In genomic region chr1:11963622-11964021, GRCh38 we compare ENCODE assay signal across 26 cellular contexts. TPM values are rescaled to one million over a fixed set of nuclear protein-coding genes. Genes with fewer than 3 reads are reported as not detected.
DNase-seq lines count a peak whose midpoint lies in the region; ATAC-seq, FAIRE-seq and TF ChIP-seq lines count a peak whose summit lies in the region.
"Had no signal": no experiment of that assay in that cellular context is flagged by ENCODE, and none has a peak within 500 bp of the region (broad histone marks: within the 10 kb centered on the region; RNA-seq: fewer than 3 reads in every experiment).

No MANE protein-coding gene starts in this region.

- no peak for FAIRE-seq in H1 (lab: Jason Lieb, UNC)
- FAIRE-seq: A549, D721Med, GM12878 had no signal

- peaks cover 1 to 5% of the 10 kb centered on the region in 2 experiments for H4K20me1 ChIP-seq in H1 (replicated peaks in 1 of 2; ENCODE audit: control insufficient read depth in 1 of 2, insufficient read depth in 2 of 2, low read length in 2 of 2)

- H4K5ac ChIP-seq in H1 (ENCODE audit: insufficient read length, low read depth, low read length): no peak overlapping the region

- no peak overlapping the region for H2BK20ac ChIP-seq in H1 (ENCODE audit: low read length)

- H3K27me3 Mint-ChIP-seq in stimulated activated naive CD8-positive, alpha-beta T cell treated with anti-CD3 and anti-CD28 coated beads, Interleukin-15, amount 100 ng/mL, for 72 hours: no peaks in the 10 kb centered on the region
- no peaks in the 10 kb centered on the region for H3K27me3 Mint-ChIP-seq in T-helper 17 cell
- H3K27me3 Mint-ChIP-seq: CD4-positive, alpha-beta T cell; CD8-positive, alpha-beta memory T cell had no signal

- H2AFZ ChIP-seq in H1 (ENCODE audit: low read length): no peak overlapping the region
- H2AFZ ChIP-seq: GM23248 had no signal

- no peak overlapping the region for H2AK5ac ChIP-seq in H1 (ENCODE audit: low read depth, low read length)

- CTCF ChIA-PET in H1 (lab: Charles Lee; ENCODE audit: partially characterized antibody): interaction anchor here (1.2 kb wide), 1 partner anchor 55 kb away, joined by 6 read pairs; no protein-coding TSS in a partner anchor

- no peak overlapping the region for H3K27ac ChIP-seq in H1 (ENCODE audit: low read depth, low read length)
- H3K27ac ChIP-seq: A549; BLaER1 treated with 17β-estradiol and CSF1 and Interleukin-3, amounts not matched to agents 10 nM and 100 nM; GM23248 had no signal

- H3K23me2 ChIP-seq in H1 (ENCODE audit: low read depth, low read length): no peaks in the 10 kb centered on the region

- 0 to 91% methylated on average over 1 to 3 of the region's 3 CpGs for WGBS in H1 (ENCODE audit: extremely low coverage in 1 of 2, insufficient coverage in 1 of 2, insufficient read length in 1 of 2, insufficient replicate concordance in 2 of 2, low coverage in 1 of 2, low lambda C conversion rate in 2 of 2, missing lambda C conversion rate in 1 of 2), 2 experiments

- H3K4me1 ChIP-seq in H1 (replicated peaks in 1 of 4; ENCODE audit: control insufficient read depth in 3 of 4, insufficient read depth in 4 of 4, low read length in 3 of 4): no peaks in the 10 kb centered on the region
- H3K4me1 ChIP-seq: A549, BE2C had no signal

- H2BK120ac ChIP-seq in H1 (replicated peaks; ENCODE audit: low read depth, low read length): no peak overlapping the region

- no peak overlapping the region for H2BK12ac ChIP-seq in H1 (ENCODE audit: low read depth, low read length)

- POLR2A ChIA-PET in H1 (lab: Charles Lee; ENCODE audit: partially characterized antibody): interaction anchor here (1.7 to 15.6 kb wide), 2 partner anchors 10 to 52 kb away, joined by 5 to 220 read pairs; no protein-coding TSS in a partner anchor

- peaks cover 0 to 14% (median 8%) of the 10 kb centered on the region in 4 experiments; a peak in 5 of 8 replicates for H3K36me3 ChIP-seq in H1 (ENCODE audit: control insufficient read depth in 2 of 4, insufficient read depth in 4 of 4, low read length in 3 of 4)

- no peak overlapping the region for H3K4ac ChIP-seq in H1 (replicated peaks; ENCODE audit: insufficient read length, low read depth, low read length)

- no peaks in the 10 kb centered on the region for H3K4me1 Mint-ChIP-seq in stimulated activated naive CD8-positive, alpha-beta T cell treated with anti-CD3 and anti-CD28 coated beads, Interleukin-15, amount 100 ng/mL, for 72 hours
- H3K4me1 Mint-ChIP-seq in T-helper 17 cell: no peaks in the 10 kb centered on the region
- H3K4me1 Mint-ChIP-seq: CD8-positive, alpha-beta memory T cell; H9 had no signal

- TF ChIP-seq POLR2A in H1 (IDR thresholded peaks at IDR 0.05; ENCODE audit: control extremely low read depth in 1 of 2, low read depth in 2 of 2, low read length in 2 of 2): no peak

- H3K9me3 Mint-ChIP-seq in stimulated activated naive CD8-positive, alpha-beta T cell treated with anti-CD3 and anti-CD28 coated beads, Interleukin-15, amount 100 ng/mL, for 72 hours: no peaks in the 10 kb centered on the region
- H3K9me3 Mint-ChIP-seq: CD14-positive monocyte; CD4-positive, alpha-beta T cell; CD8-positive, alpha-beta memory T cell; H9; HFFc6 had no signal

- no peak overlapping the region for H3K18ac ChIP-seq in H1 (ENCODE audit: extremely low read depth, low read length)

- H3K23ac ChIP-seq in H1 (ENCODE audit: insufficient read length): no peak overlapping the region

- H3K27ac Mint-ChIP-seq in stimulated activated naive CD8-positive, alpha-beta T cell treated with anti-CD3 and anti-CD28 coated beads, Interleukin-15, amount 100 ng/mL, for 72 hours: peak overlapping the region; percentile 8 to 25
- H3K27ac Mint-ChIP-seq in T-helper 17 cell: peak overlapping the region; percentile 63
- H3K27ac Mint-ChIP-seq: CD4-positive, alpha-beta T cell; HFFc6 had no signal

- H3K4me3 Mint-ChIP-seq in stimulated activated naive CD8-positive, alpha-beta T cell treated with anti-CD3 and anti-CD28 coated beads, Interleukin-15, amount 100 ng/mL, for 72 hours: no peak overlapping the region
- H3K4me3 Mint-ChIP-seq in T-helper 17 cell: no peak overlapping the region
- H3K4me3 Mint-ChIP-seq: CD14-positive monocyte; CD4-positive, alpha-beta T cell; CD8-positive, alpha-beta memory T cell; H9; HFFc6 had no signal

- no peak overlapping the region for H3K9ac ChIP-seq in H1 (replicated peaks in 1 of 4; ENCODE audit: extremely low read depth in 1 of 4, low read depth in 3 of 4, low read length in 3 of 4)
- H3K9ac ChIP-seq: BLaER1 treated with 17β-estradiol and CSF1 and Interleukin-3, amounts not matched to agents 10 nM and 100 nM; GM23248 had no signal

- no peaks in the 10 kb centered on the region for H3K9me3 ChIP-seq in T-helper 17 cell (ENCODE audit: control insufficient read depth, low read length, poor library complexity, severe bottlenecking)
- H3K9me3 ChIP-seq in H1 (ENCODE audit: insufficient read depth in 2 of 2, low read depth in 1 of 2, low read length in 1 of 2): no peaks in the 10 kb centered on the region
- H3K9me3 ChIP-seq: A549; BE2C; BLaER1 treated with 17β-estradiol and CSF1 and Interleukin-3, amounts not matched to agents 10 nM and 100 nM had no signal

- H3K4me2 ChIP-seq in H1 (ENCODE audit: insufficient read depth in 1 of 2, low read depth in 2 of 2, low read length in 2 of 2): no peak overlapping the region
- H3K4me2 ChIP-seq: A549; BLaER1 treated with 17β-estradiol and CSF1 and Interleukin-3, amounts not matched to agents 10 nM and 100 nM had no signal

- no peak for ATAC-seq in stimulated activated naive CD8-positive, alpha-beta T cell treated with anti-CD3 and anti-CD28 coated beads, Interleukin-15, amount 100 ng/mL, for 72 hours
- ATAC-seq in stimulated activated naive CD8-positive, alpha-beta T cell treated with anti-CD3 and anti-CD28 coated beads, Interleukin-15, Interleukin-2, amounts not matched to agents 100 U/mL and 50 U/mL, for 24 hours: no peak
- no peak for ATAC-seq in T-helper 17 cell
- no peak for ATAC-seq in HG02885 (IDR thresholded peaks at IDR 0.05; ENCODE audit: poor library complexity, unreplicated experiment)
- ATAC-seq: A549, GM12878, HCT116 had no signal

- no peaks in the 10 kb centered on the region for H3K79me2 ChIP-seq in H1 (ENCODE audit: control insufficient read depth in 1 of 2, insufficient read depth in 2 of 2, low read length in 2 of 2)

- TF ChIP-seq RAD21 in H1 (IDR thresholded peaks at IDR 0.05 in 1 of 2, conservative IDR thresholded peaks at IDR 0.05 in 1 of 2; ENCODE audit: low read depth in 2 of 2, low read length in 2 of 2): no peak

- H2BK5ac ChIP-seq in H1 (ENCODE audit: low read depth, low read length): no peak overlapping the region

- no peak overlapping the region for H3K4me3 ChIP-seq in H1 (ENCODE audit: extremely low read depth in 1 of 4, insufficient read depth in 2 of 4, low read depth in 3 of 4, low read length in 4 of 4)
- H3K4me3 ChIP-seq: A549; BLaER1 treated with 17β-estradiol and CSF1 and Interleukin-3, amounts not matched to agents 10 nM and 100 nM; GM12878; GM23248 had no signal

- no peaks in the 10 kb centered on the region for H3K27me3 ChIP-seq in H1 (replicated peaks in 1 of 4; ENCODE audit: control insufficient read depth in 3 of 4, extremely low read depth in 1 of 4, insufficient read depth in 3 of 4, low read length in 3 of 4)
- H3K27me3 ChIP-seq: BE2C; BLaER1 treated with 17β-estradiol and CSF1 and Interleukin-3, amounts not matched to agents 10 nM and 100 nM had no signal

- TF ChIP-seq CTCF in H1 (IDR thresholded peaks at IDR 0.05; ENCODE audit: control extremely low read depth in 1 of 3, insufficient read depth in 1 of 3, low read depth in 1 of 3, low read length in 3 of 3): no peak

- H3K79me1 ChIP-seq in H1 (ENCODE audit: low read depth, low read length): no peaks in the 10 kb centered on the region

- H3K36me3 Mint-ChIP-seq in T-helper 17 cell (ENCODE audit: low read depth): peaks cover 2% of the 10 kb centered on the region

- no peak for DNase-seq in stimulated activated naive CD8-positive, alpha-beta T cell treated with anti-CD3 and anti-CD28 coated beads, Interleukin-15, amount 100 ng/mL, for 72 hours
- DNase-seq in stimulated activated naive CD8-positive, alpha-beta T cell treated with anti-CD3 and anti-CD28 coated beads, Interleukin-15, Interleukin-2, amounts not matched to agents 100 U/mL and 50 U/mL, for 24 hours: no peak
- DNase-seq in T-helper 17 cell (no peak), H1 (ENCODE audit: low read depth in 1 of 2, low spot score in 2 of 2) (no peak), kidney glomerular epithelial cell (lab: John Stamatoyannopoulos, UW) (no peak)
- DNase-seq in activated CD4-positive, alpha-beta T cell treated with anti-CD3 and anti-CD28 coated beads for 4 hours: no peak
- DNase-seq: 8988T; ACHN; AML-193; BE2C; CD4-positive, alpha-beta T cell; CD8-positive, alpha-beta memory T cell; DMS 273 treated with DMSO at 0.1 percent for 48 hours; DMS79; EL; GDM1; GM23248; H9; HFFc6 had no signal

- TF ChIP-seq EP300 in H1 (IDR thresholded peaks at IDR 0.05; ENCODE audit: borderline replicate concordance in 1 of 2, low read depth in 2 of 2, low read length in 2 of 2): no peak

- H3K14ac ChIP-seq in H1 (ENCODE audit: insufficient read length): no peak overlapping the region

- H4K8ac ChIP-seq in H1 (ENCODE audit: extremely low read depth, insufficient read depth, low read length): 0 out of 2 replicates have a peak overlapping the region, but pooled peaks have one; percentile 8

- H3K56ac ChIP-seq in H1 (replicated peaks; ENCODE audit: insufficient read length, low read depth, low read length): no peak overlapping the region

- H4K91ac ChIP-seq in H1 (replicated peaks; ENCODE audit: insufficient read length, low read length): no peak overlapping the region

- no peak overlapping the region for H2BK15ac ChIP-seq in H1 (ENCODE audit: low read length)

RNA-seq across cellular contexts. Expression of gene MFN2, which starts 16.6 kb away (rescaled TPM):
- total RNA-seq in T-helper 17 cell: 10 to 100 TPM; 34.7 to 46.4 TPM
- 58.2 and 62.5 TPM in 2 replicates for total RNA-seq in H1 (2021; fragmentation: NEBNext Ultra II Directional; extraction: Animal tissue kit (Norgen Biotek cat#: 25700))
- polyA plus RNA-seq in H1 (2011; rRNA removed): 34.0 and 42.0 TPM in 2 replicates
- polyA plus RNA-seq in H1 (2011; cell fraction: cytosol; rRNA removed): 45.9 TPM
- 63.9 TPM for polyA plus RNA-seq in H1 (2011; cell fraction: nucleus; rRNA removed)
- 45.7 to 57.9 TPM (median 51.8 TPM) in 4 replicates for polyA plus RNA-seq in H1 (2012, experiment 1 of 2)
- polyA plus RNA-seq in H1 (2012, experiment 2 of 2): 28.5 TPM
- polyA plus RNA-seq in H1 (2013, experiment 1 of 2): 28.3 TPM
- polyA plus RNA-seq in H1 (2013, experiment 2 of 2): 25.5 TPM
- polyA minus RNA-seq in H1 (2011; rRNA and poly(A)+ RNA removed): 63.6 and 69.2 TPM in 2 replicates
- 28.5 TPM for polyA minus RNA-seq in H1 (2011; cell fraction: cytosol; rRNA and poly(A)+ RNA removed)
- polyA minus RNA-seq in H1 (2011; cell fraction: nucleus; rRNA and poly(A)+ RNA removed): 23.9 TPM

RNA-seq across cellular contexts. Expression of gene PLOD1, which starts 29.1 kb away (rescaled TPM):
- total RNA-seq in T-helper 17 cell: 1 to 10 TPM; 2.8 to 3.0 TPM
- total RNA-seq in H1 (2021; fragmentation: NEBNext Ultra II Directional; extraction: Animal tissue kit (Norgen Biotek cat#: 25700)): 44.9 and 53.4 TPM in 2 replicates
- polyA plus RNA-seq in H1 (2011; rRNA removed): 51.8 and 68.5 TPM in 2 replicates
- polyA plus RNA-seq in H1 (2011; cell fraction: cytosol; rRNA removed): 54.5 TPM
- 96.5 TPM for polyA plus RNA-seq in H1 (2011; cell fraction: nucleus; rRNA removed)
- 46.1 to 58.1 TPM (median 50.2 TPM) in 4 replicates for polyA plus RNA-seq in H1 (2012, experiment 1 of 2)
- 47.5 TPM for polyA plus RNA-seq in H1 (2012, experiment 2 of 2)
- polyA plus RNA-seq in H1 (2013, experiment 1 of 2): 89.8 TPM
- polyA plus RNA-seq in H1 (2013, experiment 2 of 2): 82.9 TPM
- polyA minus RNA-seq in H1 (2011; rRNA and poly(A)+ RNA removed): 45.0 and 47.6 TPM in 2 replicates
- 55.1 TPM for polyA minus RNA-seq in H1 (2011; cell fraction: cytosol; rRNA and poly(A)+ RNA removed)
- polyA minus RNA-seq in H1 (2011; cell fraction: nucleus; rRNA and poly(A)+ RNA removed): 24.3 TPM

RNA-seq across cellular contexts. Expression of gene KIAA2013, which starts 37.4 kb away (rescaled TPM):
- 10 to 100 TPM; 17.5 to 20.6 TPM for total RNA-seq in T-helper 17 cell
- 37.9 and 38.8 TPM in 2 replicates for total RNA-seq in H1 (2021; fragmentation: NEBNext Ultra II Directional; extraction: Animal tissue kit (Norgen Biotek cat#: 25700))
- polyA plus RNA-seq in H1 (2011; rRNA removed): 114 and 120 TPM in 2 replicates
- 76.1 TPM for polyA plus RNA-seq in H1 (2011; cell fraction: cytosol; rRNA removed)
- 74.5 TPM for polyA plus RNA-seq in H1 (2011; cell fraction: nucleus; rRNA removed)
- polyA plus RNA-seq in H1 (2012, experiment 1 of 2): 19.4 to 35.8 TPM (median 34.2 TPM) in 4 replicates
- 38.0 TPM for polyA plus RNA-seq in H1 (2012, experiment 2 of 2)
- 43.1 TPM for polyA plus RNA-seq in H1 (2013, experiment 1 of 2)
- polyA plus RNA-seq in H1 (2013, experiment 2 of 2): 43.5 TPM
- polyA minus RNA-seq in H1 (2011; rRNA and poly(A)+ RNA removed): 28.4 and 31.5 TPM in 2 replicates
- polyA minus RNA-seq in H1 (2011; cell fraction: cytosol; rRNA and poly(A)+ RNA removed): 36.6 TPM
- 25.4 TPM for polyA minus RNA-seq in H1 (2011; cell fraction: nucleus; rRNA and poly(A)+ RNA removed)

RNA-seq across cellular contexts. Expression of gene MIIP, which starts 55.7 kb away (rescaled TPM):
- 10 to 100 TPM; 25.9 to 28.6 TPM for total RNA-seq in T-helper 17 cell
- 65.5 and 66.1 TPM in 2 replicates for total RNA-seq in H1 (2021; fragmentation: NEBNext Ultra II Directional; extraction: Animal tissue kit (Norgen Biotek cat#: 25700))
- 106 and 149 TPM in 2 replicates for polyA plus RNA-seq in H1 (2011; rRNA removed)
- 92.6 TPM for polyA plus RNA-seq in H1 (2011; cell fraction: cytosol; rRNA removed)
- 266 TPM for polyA plus RNA-seq in H1 (2011; cell fraction: nucleus; rRNA removed)
- 57.0 to 78.2 TPM (median 75.2 TPM) in 4 replicates for polyA plus RNA-seq in H1 (2012, experiment 1 of 2)
- 75.0 TPM for polyA plus RNA-seq in H1 (2012, experiment 2 of 2)
- 49.8 TPM for polyA plus RNA-seq in H1 (2013, experiment 1 of 2)
- 49.9 TPM for polyA plus RNA-seq in H1 (2013, experiment 2 of 2)
- polyA minus RNA-seq in H1 (2011; rRNA and poly(A)+ RNA removed): 31.7 and 34.1 TPM in 2 replicates
- 33.5 TPM for polyA minus RNA-seq in H1 (2011; cell fraction: cytosol; rRNA and poly(A)+ RNA removed)
- polyA minus RNA-seq in H1 (2011; cell fraction: nucleus; rRNA and poly(A)+ RNA removed): 47.5 TPM

Comparison
In these comparisons a context has a peak if more than half of its experiments do, and no peak if none do; other contexts are left out.
1. RNA of gene PLOD1, which starts 29.1 kb away (total RNA-seq): 44.9 to 53.4 TPM in H1; 2.8 to 3.0 TPM in T-helper 17 cell; every median in the first group is over 10 times any median in the second.